In genomic region chr10:128599030-128599429, GRCh38 we compare ENCODE assay signal across 7 cellular contexts.
"Had no signal": no experiment of that assay in that cellular context is flagged by ENCODE, and none has a peak within 500 bp of the region (broad histone marks: within the 10 kb centered on the region; RNA-seq: fewer than 3 reads in every experiment).

No MANE protein-coding gene starts in this region.

- H2AFZ ChIP-seq: GM23338 had no signal

- H3K4me2 ChIP-seq: GM23338 had no signal

- ATAC-seq: GM23338 had no signal

- FAIRE-seq: H1, H54, HTR-8/SVneo had no signal

- H3K4me3 ChIP-seq: GM23338 had no signal

- DNase-seq: H9, HCEC 1CT, IMR-90 had no signal
